1 cellular context compared by ENCODE assay signal in the genomic region with DNA sequence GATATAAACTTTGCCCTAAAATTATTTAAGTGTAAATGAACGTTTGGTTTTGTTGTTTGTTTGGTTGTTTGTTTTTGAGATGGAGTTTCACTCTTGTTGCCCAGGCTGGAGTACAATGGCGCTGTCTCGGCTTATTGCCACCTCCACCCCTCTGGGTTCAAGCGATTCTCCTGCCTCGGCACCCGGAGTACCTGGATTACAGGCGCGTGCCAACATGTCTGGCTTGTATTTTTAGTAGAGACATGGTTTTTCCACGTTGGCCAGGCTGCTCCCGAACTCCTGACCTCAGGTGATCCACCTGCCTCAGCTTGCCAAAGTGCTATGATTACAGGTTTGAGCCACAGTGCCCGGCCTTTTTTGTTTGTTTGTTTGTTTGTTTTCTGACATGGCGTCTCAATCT.
TF ChIP-seq lines count a peak whose summit lies in the region.

No MANE protein-coding gene starts in this region.

TF ChIP-seq in IMR-90, 13 proteins besides CTCF, POLR2A, EP300 and RAD21:
- no peak for TF ChIP-seq MXI1 (IDR thresholded peaks at IDR 0.05; ENCODE audit: borderline replicate concordance, low read depth, low read length)
- TF ChIP-seq CEBPB (IDR thresholded peaks at IDR 0.05; ENCODE audit: low read depth, low read length): no peak
- TF ChIP-seq, protein P1, sequence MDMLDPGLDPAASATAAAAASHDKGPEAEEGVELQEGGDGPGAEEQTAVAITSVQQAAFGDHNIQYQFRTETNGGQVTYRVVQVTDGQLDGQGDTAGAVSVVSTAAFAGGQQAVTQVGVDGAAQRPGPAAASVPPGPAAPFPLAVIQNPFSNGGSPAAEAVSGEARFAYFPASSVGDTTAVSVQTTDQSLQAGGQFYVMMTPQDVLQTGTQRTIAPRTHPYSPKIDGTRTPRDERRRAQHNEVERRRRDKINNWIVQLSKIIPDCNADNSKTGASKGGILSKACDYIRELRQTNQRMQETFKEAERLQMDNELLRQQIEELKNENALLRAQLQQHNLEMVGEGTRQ (IDR thresholded peaks at IDR 0.05; ENCODE audit: low read depth, low read length): no peak
- no peak for TF ChIP-seq RCOR1 (IDR thresholded peaks at IDR 0.05; ENCODE audit: insufficient replicate concordance, low read length)
- no peak for TF ChIP-seq NFE2L2 (IDR thresholded peaks at IDR 0.05; ENCODE audit: low read depth, low read length)
- TF ChIP-seq RFX5 (IDR thresholded peaks at IDR 0.05; ENCODE audit: low read depth, low read length): no peak
